Comparison of ENCODE assay signal across 1 cellular context in the genomic region with DNA sequence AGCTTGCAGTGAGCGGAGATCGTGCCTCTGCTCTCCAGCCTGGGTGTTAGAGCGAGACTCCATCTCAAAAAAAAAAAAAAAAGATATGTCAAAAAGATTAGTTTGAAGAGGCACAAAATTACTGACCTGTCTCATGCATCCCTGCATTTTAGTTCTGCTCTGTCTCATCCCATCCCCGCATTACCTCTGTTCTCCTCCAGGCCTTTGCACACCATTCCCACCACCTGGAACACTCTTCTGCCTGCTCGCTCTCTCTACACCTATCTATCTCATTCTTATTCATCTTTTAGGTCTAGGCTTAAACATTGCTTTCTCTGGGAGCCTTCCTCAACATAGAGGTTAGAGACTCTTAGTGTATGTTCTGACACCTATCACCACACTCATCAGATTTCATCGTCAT.
TF ChIP-seq lines count a peak whose summit lies in the region.

No MANE protein-coding gene starts in this region.

TF ChIP-seq in K562, 482 proteins besides CTCF, POLR2A, EP300 and RAD21:
- TF ChIP-seq, protein P1, sequence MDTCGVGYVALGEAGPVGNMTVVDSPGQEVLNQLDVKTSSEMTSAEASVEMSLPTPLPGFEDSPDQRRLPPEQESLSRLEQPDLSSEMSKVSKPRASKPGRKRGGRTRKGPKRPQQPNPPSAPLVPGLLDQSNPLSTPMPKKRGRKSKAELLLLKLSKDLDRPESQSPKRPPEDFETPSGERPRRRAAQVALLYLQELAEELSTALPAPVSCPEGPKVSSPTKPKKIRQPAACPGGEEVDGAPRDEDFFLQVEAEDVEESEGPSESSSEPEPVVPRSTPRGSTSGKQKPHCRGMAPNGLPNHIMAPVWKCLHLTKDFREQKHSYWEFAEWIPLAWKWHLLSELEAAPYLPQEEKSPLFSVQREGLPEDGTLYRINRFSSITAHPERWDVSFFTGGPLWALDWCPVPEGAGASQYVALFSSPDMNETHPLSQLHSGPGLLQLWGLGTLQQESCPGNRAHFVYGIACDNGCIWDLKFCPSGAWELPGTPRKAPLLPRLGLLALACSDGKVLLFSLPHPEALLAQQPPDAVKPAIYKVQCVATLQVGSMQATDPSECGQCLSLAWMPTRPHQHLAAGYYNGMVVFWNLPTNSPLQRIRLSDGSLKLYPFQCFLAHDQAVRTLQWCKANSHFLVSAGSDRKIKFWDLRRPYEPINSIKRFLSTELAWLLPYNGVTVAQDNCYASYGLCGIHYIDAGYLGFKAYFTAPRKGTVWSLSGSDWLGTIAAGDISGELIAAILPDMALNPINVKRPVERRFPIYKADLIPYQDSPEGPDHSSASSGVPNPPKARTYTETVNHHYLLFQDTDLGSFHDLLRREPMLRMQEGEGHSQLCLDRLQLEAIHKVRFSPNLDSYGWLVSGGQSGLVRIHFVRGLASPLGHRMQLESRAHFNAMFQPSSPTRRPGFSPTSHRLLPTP (IDR thresholded peaks at IDR 0.05; ENCODE audit: borderline replicate concordance, extremely low read depth, insufficient read length): no peak
- no peak for TF ChIP-seq DPF2 (IDR thresholded peaks at IDR 0.05)
- no peak for TF ChIP-seq U2AF1 (optimal IDR thresholded peaks at IDR 0.05; ENCODE audit: low read depth, low read length)
TF ChIP-seq in K562: peak in this region for 0.
